In the genomic region with DNA sequence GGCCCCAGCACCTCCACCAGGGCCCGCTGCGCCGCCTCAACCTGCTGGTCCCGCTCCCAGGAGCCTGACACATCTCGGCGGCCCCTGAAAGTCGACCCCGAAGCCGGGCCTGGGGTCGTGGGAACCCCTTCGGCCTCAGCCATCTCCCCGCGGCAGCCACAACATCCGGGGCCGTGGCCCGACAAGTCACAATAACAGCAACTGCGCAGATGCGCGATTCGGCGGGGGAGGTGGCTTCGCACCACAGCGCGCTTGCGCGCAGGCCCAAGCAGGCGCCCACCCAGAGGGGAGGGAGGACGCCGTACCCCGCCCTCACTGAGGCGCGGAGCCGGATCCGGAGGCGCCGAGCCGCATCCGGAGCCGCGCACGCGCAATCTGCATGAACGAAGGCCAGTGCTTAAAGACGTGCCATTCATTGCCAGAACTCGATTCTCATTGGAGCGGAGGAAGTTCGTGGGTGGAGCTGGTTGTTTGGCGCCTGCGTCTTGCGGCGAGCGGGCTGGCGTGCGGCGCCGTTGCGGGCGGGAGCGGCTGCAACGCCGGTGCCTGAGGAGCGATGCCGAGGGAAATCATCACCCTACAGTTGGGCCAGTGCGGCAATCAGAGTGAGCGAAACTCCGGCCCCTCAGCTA, we compare ENCODE assay signal across 1 cellular context.
TF ChIP-seq lines count a peak whose summit lies in the region.

A gene with protein sequence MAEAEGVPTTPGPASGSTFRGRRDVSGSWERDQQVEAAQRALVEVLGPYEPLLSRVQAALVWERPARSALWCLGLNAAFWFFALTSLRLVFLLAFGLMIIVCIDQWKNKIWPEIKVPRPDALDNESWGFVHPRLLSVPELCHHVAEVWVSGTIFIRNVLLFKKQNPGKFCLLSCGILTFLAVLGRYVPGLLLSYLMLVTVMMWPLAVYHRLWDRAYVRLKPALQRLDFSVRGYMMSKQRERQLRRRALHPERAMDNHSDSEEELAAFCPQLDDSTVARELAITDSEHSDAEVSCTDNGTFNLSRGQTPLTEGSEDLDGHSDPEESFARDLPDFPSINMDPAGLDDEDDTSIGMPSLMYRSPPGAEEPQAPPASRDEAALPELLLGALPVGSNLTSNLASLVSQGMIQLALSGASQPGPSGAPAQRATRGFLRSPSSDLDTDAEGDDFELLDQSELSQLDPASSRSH (minus strand): TSS at position 193 of the 632 bp plus-strand sequence. CDS start 50 bp downstream, at position 143.
A gene (plus strand): TSS at position 502 of the 632 bp plus-strand sequence. CDS start 55 bp downstream, at position 557.

TF ChIP-seq in HepG2, 621 proteins besides CTCF, POLR2A, EP300 and RAD21 (continued from another document and continues in another):
- TF ChIP-seq, protein P1, sequence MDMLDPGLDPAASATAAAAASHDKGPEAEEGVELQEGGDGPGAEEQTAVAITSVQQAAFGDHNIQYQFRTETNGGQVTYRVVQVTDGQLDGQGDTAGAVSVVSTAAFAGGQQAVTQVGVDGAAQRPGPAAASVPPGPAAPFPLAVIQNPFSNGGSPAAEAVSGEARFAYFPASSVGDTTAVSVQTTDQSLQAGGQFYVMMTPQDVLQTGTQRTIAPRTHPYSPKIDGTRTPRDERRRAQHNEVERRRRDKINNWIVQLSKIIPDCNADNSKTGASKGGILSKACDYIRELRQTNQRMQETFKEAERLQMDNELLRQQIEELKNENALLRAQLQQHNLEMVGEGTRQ (IDR thresholded peaks at IDR 0.05; ENCODE audit: low read depth, low read length), result no peak
- TF ChIP-seq, protein P1 (CRISPR knock-in tag; IDR thresholded peaks at IDR 0.05; ENCODE audit: borderline replicate concordance), result no peak
- no peak for TF ChIP-seq ATM (IDR thresholded peaks at IDR 0.05; ENCODE audit: borderline replicate concordance)
- TF ChIP-seq ZKSCAN1 (IDR thresholded peaks at IDR 0.05; ENCODE audit: low read length), result no peak
- TF ChIP-seq, protein P2, sequence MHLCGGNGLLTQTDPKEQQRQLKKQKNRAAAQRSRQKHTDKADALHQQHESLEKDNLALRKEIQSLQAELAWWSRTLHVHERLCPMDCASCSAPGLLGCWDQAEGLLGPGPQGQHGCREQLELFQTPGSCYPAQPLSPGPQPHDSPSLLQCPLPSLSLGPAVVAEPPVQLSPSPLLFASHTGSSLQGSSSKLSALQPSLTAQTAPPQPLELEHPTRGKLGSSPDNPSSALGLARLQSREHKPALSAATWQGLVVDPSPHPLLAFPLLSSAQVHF (CRISPR knock-in tag; IDR thresholded peaks at IDR 0.05), result no peak
- TF ChIP-seq AGO1 (IDR thresholded peaks at IDR 0.05; ENCODE audit: low read depth, low read length, poor library complexity, severe bottlenecking), result peak; percentile 54
- TF ChIP-seq, protein P3, sequence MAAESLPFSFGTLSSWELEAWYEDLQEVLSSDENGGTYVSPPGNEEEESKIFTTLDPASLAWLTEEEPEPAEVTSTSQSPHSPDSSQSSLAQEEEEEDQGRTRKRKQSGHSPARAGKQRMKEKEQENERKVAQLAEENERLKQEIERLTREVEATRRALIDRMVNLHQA (CRISPR knock-in tag; IDR thresholded peaks at IDR 0.05), result no peak
- TF ChIP-seq, protein P4, sequence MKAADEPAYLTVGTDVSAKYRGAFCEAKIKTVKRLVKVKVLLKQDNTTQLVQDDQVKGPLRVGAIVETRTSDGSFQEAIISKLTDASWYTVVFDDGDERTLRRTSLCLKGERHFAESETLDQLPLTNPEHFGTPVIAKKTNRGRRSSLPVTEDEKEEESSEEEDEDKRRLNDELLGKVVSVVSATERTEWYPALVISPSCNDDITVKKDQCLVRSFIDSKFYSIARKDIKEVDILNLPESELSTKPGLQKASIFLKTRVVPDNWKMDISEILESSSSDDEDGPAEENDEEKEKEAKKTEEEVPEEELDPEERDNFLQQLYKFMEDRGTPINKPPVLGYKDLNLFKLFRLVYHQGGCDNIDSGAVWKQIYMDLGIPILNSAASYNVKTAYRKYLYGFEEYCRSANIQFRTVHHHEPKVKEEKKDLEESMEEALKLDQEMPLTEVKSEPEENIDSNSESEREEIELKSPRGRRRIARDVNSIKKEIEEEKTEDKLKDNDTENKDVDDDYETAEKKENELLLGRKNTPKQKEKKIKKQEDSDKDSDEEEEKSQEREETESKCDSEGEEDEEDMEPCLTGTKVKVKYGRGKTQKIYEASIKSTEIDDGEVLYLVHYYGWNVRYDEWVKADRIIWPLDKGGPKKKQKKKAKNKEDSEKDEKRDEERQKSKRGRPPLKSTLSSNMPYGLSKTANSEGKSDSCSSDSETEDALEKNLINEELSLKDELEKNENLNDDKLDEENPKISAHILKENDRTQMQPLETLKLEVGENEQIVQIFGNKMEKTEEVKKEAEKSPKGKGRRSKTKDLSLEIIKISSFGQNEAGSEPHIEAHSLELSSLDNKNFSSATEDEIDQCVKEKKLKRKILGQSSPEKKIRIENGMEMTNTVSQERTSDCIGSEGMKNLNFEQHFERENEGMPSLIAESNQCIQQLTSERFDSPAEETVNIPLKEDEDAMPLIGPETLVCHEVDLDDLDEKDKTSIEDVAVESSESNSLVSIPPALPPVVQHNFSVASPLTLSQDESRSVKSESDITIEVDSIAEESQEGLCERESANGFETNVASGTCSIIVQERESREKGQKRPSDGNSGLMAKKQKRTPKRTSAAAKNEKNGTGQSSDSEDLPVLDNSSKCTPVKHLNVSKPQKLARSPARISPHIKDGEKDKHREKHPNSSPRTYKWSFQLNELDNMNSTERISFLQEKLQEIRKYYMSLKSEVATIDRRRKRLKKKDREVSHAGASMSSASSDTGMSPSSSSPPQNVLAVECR (CRISPR knock-in tag; IDR thresholded peaks at IDR 0.05; ENCODE audit: borderline replicate concordance), result peak; percentile 85; the same call in 1 of the 2 replicates
- no peak for TF ChIP-seq MIER2 (CRISPR knock-in tag; IDR thresholded peaks at IDR 0.05)
- TF ChIP-seq ZNF562 (CRISPR knock-in tag; IDR thresholded peaks at IDR 0.05; ENCODE audit: borderline replicate concordance), result no peak
- no peak for TF ChIP-seq ZSCAN22 (CRISPR knock-in tag; IDR thresholded peaks at IDR 0.05)
- TF ChIP-seq, protein P5, sequence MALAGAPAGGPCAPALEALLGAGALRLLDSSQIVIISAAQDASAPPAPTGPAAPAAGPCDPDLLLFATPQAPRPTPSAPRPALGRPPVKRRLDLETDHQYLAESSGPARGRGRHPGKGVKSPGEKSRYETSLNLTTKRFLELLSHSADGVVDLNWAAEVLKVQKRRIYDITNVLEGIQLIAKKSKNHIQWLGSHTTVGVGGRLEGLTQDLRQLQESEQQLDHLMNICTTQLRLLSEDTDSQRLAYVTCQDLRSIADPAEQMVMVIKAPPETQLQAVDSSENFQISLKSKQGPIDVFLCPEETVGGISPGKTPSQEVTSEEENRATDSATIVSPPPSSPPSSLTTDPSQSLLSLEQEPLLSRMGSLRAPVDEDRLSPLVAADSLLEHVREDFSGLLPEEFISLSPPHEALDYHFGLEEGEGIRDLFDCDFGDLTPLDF (CRISPR knock-in tag; IDR thresholded peaks at IDR 0.05), result peak; percentile 94
- TF ChIP-seq, protein P6, sequence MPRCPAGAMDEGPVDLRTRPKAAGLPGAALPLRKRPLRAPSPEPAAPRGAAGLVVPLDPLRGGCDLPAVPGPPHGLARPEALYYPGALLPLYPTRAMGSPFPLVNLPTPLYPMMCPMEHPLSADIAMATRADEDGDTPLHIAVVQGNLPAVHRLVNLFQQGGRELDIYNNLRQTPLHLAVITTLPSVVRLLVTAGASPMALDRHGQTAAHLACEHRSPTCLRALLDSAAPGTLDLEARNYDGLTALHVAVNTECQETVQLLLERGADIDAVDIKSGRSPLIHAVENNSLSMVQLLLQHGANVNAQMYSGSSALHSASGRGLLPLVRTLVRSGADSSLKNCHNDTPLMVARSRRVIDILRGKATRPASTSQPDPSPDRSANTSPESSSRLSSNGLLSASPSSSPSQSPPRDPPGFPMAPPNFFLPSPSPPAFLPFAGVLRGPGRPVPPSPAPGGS (CRISPR knock-in tag; IDR thresholded peaks at IDR 0.05), result peak; percentile 97
- TF ChIP-seq ZNF225 (CRISPR knock-in tag; IDR thresholded peaks at IDR 0.05), result no peak
- TF ChIP-seq, protein P7, sequence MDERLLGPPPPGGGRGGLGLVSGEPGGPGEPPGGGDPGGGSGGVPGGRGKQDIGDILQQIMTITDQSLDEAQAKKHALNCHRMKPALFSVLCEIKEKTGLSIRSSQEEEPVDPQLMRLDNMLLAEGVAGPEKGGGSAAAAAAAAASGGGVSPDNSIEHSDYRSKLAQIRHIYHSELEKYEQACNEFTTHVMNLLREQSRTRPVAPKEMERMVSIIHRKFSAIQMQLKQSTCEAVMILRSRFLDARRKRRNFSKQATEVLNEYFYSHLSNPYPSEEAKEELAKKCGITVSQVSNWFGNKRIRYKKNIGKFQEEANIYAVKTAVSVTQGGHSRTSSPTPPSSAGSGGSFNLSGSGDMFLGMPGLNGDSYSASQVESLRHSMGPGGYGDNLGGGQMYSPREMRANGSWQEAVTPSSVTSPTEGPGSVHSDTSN (CRISPR knock-in tag; IDR thresholded peaks at IDR 0.05), result peak; percentile 84
- TF ChIP-seq, protein P8, sequence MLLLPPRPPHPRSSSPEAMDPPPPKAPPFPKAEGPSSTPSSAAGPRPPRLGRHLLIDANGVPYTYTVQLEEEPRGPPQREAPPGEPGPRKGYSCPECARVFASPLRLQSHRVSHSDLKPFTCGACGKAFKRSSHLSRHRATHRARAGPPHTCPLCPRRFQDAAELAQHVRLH (CRISPR knock-in tag; IDR thresholded peaks at IDR 0.05; ENCODE audit: borderline replicate concordance, low read depth), result peak; percentile 84
- TF ChIP-seq TARDBP (CRISPR knock-in tag; IDR thresholded peaks at IDR 0.05), result peak; percentile 67
- TF ChIP-seq, protein P9, sequence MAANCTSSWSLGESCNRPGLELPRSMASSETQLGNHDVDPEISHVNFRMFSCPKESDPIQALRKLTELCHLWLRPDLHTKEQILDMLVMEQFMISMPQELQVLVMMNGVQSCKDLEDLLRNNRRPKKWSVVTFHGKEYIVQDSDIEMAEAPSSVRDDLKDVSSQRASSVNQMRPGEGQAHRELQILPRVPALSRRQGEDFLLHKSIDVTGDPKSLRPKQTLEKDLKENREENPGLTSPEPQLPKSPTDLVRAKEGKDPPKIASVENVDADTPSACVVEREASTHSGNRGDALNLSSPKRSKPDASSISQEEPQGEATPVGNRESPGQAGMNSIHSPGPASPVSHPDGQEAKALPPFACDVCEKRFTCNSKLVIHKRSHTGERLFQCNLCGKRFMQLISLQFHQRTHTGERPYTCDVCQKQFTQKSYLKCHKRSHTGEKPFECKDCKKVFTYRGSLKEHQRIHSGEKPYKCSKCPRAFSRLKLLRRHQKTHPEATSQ (CRISPR knock-in tag; IDR thresholded peaks at IDR 0.05; ENCODE audit: borderline replicate concordance), result 0 out of 2 replicates have a peak, but pooled peaks have one; percentile 78
- no peak for TF ChIP-seq ZNF343 (CRISPR knock-in tag; IDR thresholded peaks at IDR 0.05)
- TF ChIP-seq, protein P10, sequence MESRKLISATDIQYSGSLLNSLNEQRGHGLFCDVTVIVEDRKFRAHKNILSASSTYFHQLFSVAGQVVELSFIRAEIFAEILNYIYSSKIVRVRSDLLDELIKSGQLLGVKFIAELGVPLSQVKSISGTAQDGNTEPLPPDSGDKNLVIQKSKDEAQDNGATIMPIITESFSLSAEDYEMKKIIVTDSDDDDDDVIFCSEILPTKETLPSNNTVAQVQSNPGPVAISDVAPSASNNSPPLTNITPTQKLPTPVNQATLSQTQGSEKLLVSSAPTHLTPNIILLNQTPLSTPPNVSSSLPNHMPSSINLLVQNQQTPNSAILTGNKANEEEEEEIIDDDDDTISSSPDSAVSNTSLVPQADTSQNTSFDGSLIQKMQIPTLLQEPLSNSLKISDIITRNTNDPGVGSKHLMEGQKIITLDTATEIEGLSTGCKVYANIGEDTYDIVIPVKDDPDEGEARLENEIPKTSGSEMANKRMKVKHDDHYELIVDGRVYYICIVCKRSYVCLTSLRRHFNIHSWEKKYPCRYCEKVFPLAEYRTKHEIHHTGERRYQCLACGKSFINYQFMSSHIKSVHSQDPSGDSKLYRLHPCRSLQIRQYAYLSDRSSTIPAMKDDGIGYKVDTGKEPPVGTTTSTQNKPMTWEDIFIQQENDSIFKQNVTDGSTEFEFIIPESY (CRISPR knock-in tag; IDR thresholded peaks at IDR 0.05), result peak; percentile 47; the same call in 1 of the 2 replicates
- TF ChIP-seq KDM4B (CRISPR knock-in tag; IDR thresholded peaks at IDR 0.05), result peak; percentile 29; the same call in 1 of the 2 replicates
- peak; percentile 82; the same call in 1 of the 2 replicates for TF ChIP-seq ZNF136 (CRISPR knock-in tag; IDR thresholded peaks at IDR 0.05; ENCODE audit: low read depth)
- TF ChIP-seq ZNF788 (CRISPR knock-in tag; IDR thresholded peaks at IDR 0.05; ENCODE audit: borderline replicate concordance), result peak; percentile 51; the same call in 1 of the 2 replicates
- no peak for TF ChIP-seq ELF4 (CRISPR knock-in tag; IDR thresholded peaks at IDR 0.05; ENCODE audit: borderline replicate concordance)
- TF ChIP-seq CREM (IDR thresholded peaks at IDR 0.05), result no peak
- TF ChIP-seq CREM (CRISPR knock-in tag; IDR thresholded peaks at IDR 0.05), result no peak
- TF ChIP-seq U2AF2 (IDR thresholded peaks at IDR 0.05; ENCODE audit: low read depth, low read length), result no peak
- no peak for TF ChIP-seq SRSF4 (IDR thresholded peaks at IDR 0.05; ENCODE audit: low read depth, low read length, poor library complexity, severe bottlenecking)
- TF ChIP-seq, protein P11, sequence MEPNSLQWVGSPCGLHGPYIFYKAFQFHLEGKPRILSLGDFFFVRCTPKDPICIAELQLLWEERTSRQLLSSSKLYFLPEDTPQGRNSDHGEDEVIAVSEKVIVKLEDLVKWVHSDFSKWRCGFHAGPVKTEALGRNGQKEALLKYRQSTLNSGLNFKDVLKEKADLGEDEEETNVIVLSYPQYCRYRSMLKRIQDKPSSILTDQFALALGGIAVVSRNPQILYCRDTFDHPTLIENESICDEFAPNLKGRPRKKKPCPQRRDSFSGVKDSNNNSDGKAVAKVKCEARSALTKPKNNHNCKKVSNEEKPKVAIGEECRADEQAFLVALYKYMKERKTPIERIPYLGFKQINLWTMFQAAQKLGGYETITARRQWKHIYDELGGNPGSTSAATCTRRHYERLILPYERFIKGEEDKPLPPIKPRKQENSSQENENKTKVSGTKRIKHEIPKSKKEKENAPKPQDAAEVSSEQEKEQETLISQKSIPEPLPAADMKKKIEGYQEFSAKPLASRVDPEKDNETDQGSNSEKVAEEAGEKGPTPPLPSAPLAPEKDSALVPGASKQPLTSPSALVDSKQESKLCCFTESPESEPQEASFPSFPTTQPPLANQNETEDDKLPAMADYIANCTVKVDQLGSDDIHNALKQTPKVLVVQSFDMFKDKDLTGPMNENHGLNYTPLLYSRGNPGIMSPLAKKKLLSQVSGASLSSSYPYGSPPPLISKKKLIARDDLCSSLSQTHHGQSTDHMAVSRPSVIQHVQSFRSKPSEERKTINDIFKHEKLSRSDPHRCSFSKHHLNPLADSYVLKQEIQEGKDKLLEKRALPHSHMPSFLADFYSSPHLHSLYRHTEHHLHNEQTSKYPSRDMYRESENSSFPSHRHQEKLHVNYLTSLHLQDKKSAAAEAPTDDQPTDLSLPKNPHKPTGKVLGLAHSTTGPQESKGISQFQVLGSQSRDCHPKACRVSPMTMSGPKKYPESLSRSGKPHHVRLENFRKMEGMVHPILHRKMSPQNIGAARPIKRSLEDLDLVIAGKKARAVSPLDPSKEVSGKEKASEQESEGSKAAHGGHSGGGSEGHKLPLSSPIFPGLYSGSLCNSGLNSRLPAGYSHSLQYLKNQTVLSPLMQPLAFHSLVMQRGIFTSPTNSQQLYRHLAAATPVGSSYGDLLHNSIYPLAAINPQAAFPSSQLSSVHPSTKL (CRISPR knock-in tag; IDR thresholded peaks at IDR 0.05), result peak; percentile 37; the same call in 1 of the 2 replicates
- TF ChIP-seq HOXA5 (CRISPR knock-in tag; IDR thresholded peaks at IDR 0.05), result peak; percentile 92
